In the genomic region with DNA sequence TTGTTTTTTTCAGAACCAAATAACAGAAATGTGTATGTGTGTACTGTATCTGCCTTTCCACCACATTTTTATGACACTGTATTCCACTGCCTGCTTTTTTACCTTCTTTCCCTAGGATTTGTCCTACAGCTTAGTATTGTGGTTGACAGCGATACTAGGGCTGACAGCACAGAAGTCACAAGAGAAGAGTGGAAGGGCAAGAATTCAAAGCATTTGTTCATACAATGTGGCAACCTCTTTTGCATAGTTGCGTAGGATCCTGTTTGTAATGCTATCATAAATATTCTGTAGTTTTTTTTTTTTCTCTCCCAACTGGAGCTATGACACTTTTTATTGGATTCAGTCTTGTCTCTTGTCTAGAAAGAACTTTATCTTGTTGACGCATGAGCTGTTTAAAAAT, we compare ENCODE assay signal across 28 cellular contexts.
"Had no signal": no experiment of that assay in that cellular context is flagged by ENCODE, and none has a peak within 500 bp of the region (broad histone marks: within the 10 kb centered on the region; RNA-seq: fewer than 3 reads in every experiment).

No MANE protein-coding gene starts in this region.

- H3K27ac ChIP-seq: gastroesophageal sphincter, hepatocyte, pancreas, prostate gland, upper lobe of right lung, WERI-Rb-1 had no signal

- H3K79me2 ChIP-seq: hepatocyte had no signal

- H3K36me3 ChIP-seq: WERI-Rb-1 had no signal

- H3K4me3 ChIP-seq: gastroesophageal sphincter, hepatocyte, pancreas, prostate gland, upper lobe of right lung had no signal

- H3K4me2 ChIP-seq: hepatocyte had no signal

- H2AFZ ChIP-seq: hepatocyte had no signal

- DNase-seq: activated CD4-positive, alpha-beta memory T cell treated with anti-CD3 and anti-CD28 coated beads, Interleukin-2, amount 10 ng/mL, durations not matched to agents 7 days and 5 days; activated CD4-positive, alpha-beta T cell treated with anti-CD3 and anti-CD28 coated beads, Interleukin-2, amount 10 ng/mL, durations not matched to agents 7 days and 5 days; activated CD4-positive, CD25-positive, alpha-beta regulatory T cell treated with anti-CD3 and anti-CD28 coated beads, Interleukin-2, amount 50 U/mL, for 72 hours; activated naive CD4-positive, alpha-beta T cell; activated naive CD8-positive, alpha-beta T cell treated with anti-CD3 and anti-CD28 coated beads, Interleukin-2, amount 10 ng/mL, durations not matched to agents 7 days and 5 days; activated T-cell treated with anti-CD3 and anti-CD28 coated beads, Interleukin-2, amount 50 U/mL, for 48 hours; amniotic stem cell; caudate nucleus; cortex of kidney; effector memory CD8-positive, alpha-beta T cell; erythroblast; kidney; left colon; mammary epithelial cell; naive thymus-derived CD8-positive, alpha-beta T cell; nucleus accumbens; pancreas; retina; small intestine; stimulated activated CD4-positive, alpha-beta T cell treated with anti-CD3 and anti-CD28 coated beads, Interleukin-4, amount 100 ng/mL, for 24 hours; T-helper 9 cell; upper lobe of right lung; WERI-Rb-1 had no signal

- ATAC-seq: effector memory CD8-positive, alpha-beta T cell; gastroesophageal sphincter; left colon; naive thymus-derived CD8-positive, alpha-beta T cell; pancreas; sciatic nerve; stimulated activated effector memory CD8-positive, alpha-beta T cell treated with anti-CD3 and anti-CD28 coated beads, Interleukin-12 subunit alpha, Interleukin-12 subunit beta, amount 100 ng/mL, for 72 hours; upper lobe of right lung had no signal

- H3K9me3 ChIP-seq: gastroesophageal sphincter, pancreas, prostate gland, upper lobe of right lung had no signal

- H3K27me3 ChIP-seq: gastroesophageal sphincter, hepatocyte, pancreas, upper lobe of right lung had no signal

- H3K4me1 ChIP-seq: gastroesophageal sphincter, prostate gland, upper lobe of right lung had no signal
